ENCODE assay signal across 19 cellular contexts in genomic region chr2:175698076-175698475, GRCh38.
DNase-seq lines count a peak whose midpoint lies in the region; ATAC-seq, FAIRE-seq and TF ChIP-seq lines count a peak whose summit lies in the region.
"Had no signal": no experiment of that assay in that cellular context is flagged by ENCODE, and none has a peak within 500 bp of the region (broad histone marks: within the 10 kb centered on the region; RNA-seq: fewer than 3 reads in every experiment).

No MANE protein-coding gene starts in this region.

- TF ChIP-seq EP300 in H1 (IDR thresholded peaks at IDR 0.05; ENCODE audit: borderline replicate concordance in 1 of 2, low read depth in 2 of 2, low read length in 2 of 2) = no peak

- no peak overlapping the region for H2BK20ac ChIP-seq in H1 (ENCODE audit: low read length)

- H3K27ac Mint-ChIP-seq in activated CD4-positive, alpha-beta T cell treated with anti-CD3 and anti-CD28 coated beads for 36 hours = no peak overlapping the region
- no peak overlapping the region for H3K27ac Mint-ChIP-seq in activated T-helper 17 cell treated with anti-CD3 and anti-CD28 coated beads, Interleukin-2, amount 50 U/mL, for 72 hours
- H3K27ac Mint-ChIP-seq: CD14-positive monocyte, H9 had no signal

- no peak overlapping the region for H4K91ac ChIP-seq in H1 (replicated peaks; ENCODE audit: insufficient read length, low read length)

- POLR2A ChIA-PET in H1 (lab: Charles Lee; ENCODE audit: partially characterized antibody) = no interaction called here
- POLR2A ChIA-PET in activated CD4-positive, alpha-beta T cell treated with anti-CD3 and anti-CD28 coated beads for 36 hours (lab: Charles Lee) = no interaction called here

- H3K4ac ChIP-seq in H1 (replicated peaks; ENCODE audit: insufficient read length, low read depth, low read length) = peak overlapping the region; percentile 53

- H3K36me3 Mint-ChIP-seq in activated CD4-positive, alpha-beta T cell treated with anti-CD3 and anti-CD28 coated beads for 36 hours (ENCODE audit: low read depth) = no peaks in the 10 kb centered on the region
- no peaks in the 10 kb centered on the region for H3K36me3 Mint-ChIP-seq in activated T-helper 17 cell treated with anti-CD3 and anti-CD28 coated beads, Interleukin-2, amount 50 U/mL, for 72 hours (ENCODE audit: low read depth)
- H3K36me3 Mint-ChIP-seq: CD14-positive monocyte had no signal

- no peak overlapping the region for H3K27ac ChIP-seq in H1 (ENCODE audit: low read depth, low read length)
- H3K27ac ChIP-seq: PC-9, SK-N-MC had no signal

- no peaks in the 10 kb centered on the region for H3K4me1 ChIP-seq in H1 (replicated peaks in 1 of 4; ENCODE audit: control insufficient read depth in 3 of 4, insufficient read depth in 4 of 4, low read length in 3 of 4)
- H3K4me1 ChIP-seq: Caco-2 had no signal

- no peak overlapping the region for H2BK120ac ChIP-seq in H1 (replicated peaks; ENCODE audit: low read depth, low read length)

- H3K4me1 Mint-ChIP-seq in activated CD4-positive, alpha-beta T cell treated with anti-CD3 and anti-CD28 coated beads for 36 hours = no peaks in the 10 kb centered on the region
- H3K4me1 Mint-ChIP-seq in activated T-helper 17 cell treated with anti-CD3 and anti-CD28 coated beads, Interleukin-2, amount 50 U/mL, for 72 hours = no peaks in the 10 kb centered on the region
- H3K4me1 Mint-ChIP-seq: CD14-positive monocyte, H9 had no signal

- H4K8ac ChIP-seq in H1 (ENCODE audit: extremely low read depth, insufficient read depth, low read length) = no peak overlapping the region

- no peaks in the 10 kb centered on the region for H3K36me3 ChIP-seq in H1 (ENCODE audit: control insufficient read depth in 2 of 4, insufficient read depth in 4 of 4, low read length in 3 of 4)

- no peaks in the 10 kb centered on the region for H3K23me2 ChIP-seq in H1 (ENCODE audit: low read depth, low read length)

- H3K4me2 ChIP-seq in H1 (ENCODE audit: insufficient read depth in 1 of 2, low read depth in 2 of 2, low read length in 2 of 2) = no peak overlapping the region
- H3K4me2 ChIP-seq: PC-9 had no signal

- no peak overlapping the region for H2AK5ac ChIP-seq in H1 (ENCODE audit: low read depth, low read length)

- no peak overlapping the region for H3K23ac ChIP-seq in H1 (ENCODE audit: insufficient read length)

- H3K27me3 ChIP-seq in H1 (replicated peaks in 1 of 4; ENCODE audit: control insufficient read depth in 3 of 4, extremely low read depth in 1 of 4, insufficient read depth in 3 of 4, low read length in 3 of 4) = no peaks in the 10 kb centered on the region

- no peak overlapping the region for H3K4me3 ChIP-seq in H1 (ENCODE audit: extremely low read depth in 1 of 4, insufficient read depth in 2 of 4, low read depth in 3 of 4, low read length in 4 of 4)
- H3K4me3 ChIP-seq: PC-9, SK-N-MC had no signal

- H2AFZ ChIP-seq in H1 (ENCODE audit: low read length) = no peak overlapping the region
- H2AFZ ChIP-seq: PC-9 had no signal

- H3K79me2 ChIP-seq in H1 (ENCODE audit: control insufficient read depth in 1 of 2, insufficient read depth in 2 of 2, low read length in 2 of 2) = no peaks in the 10 kb centered on the region

- H4K5ac ChIP-seq in H1 (ENCODE audit: insufficient read length, low read depth, low read length) = no peak overlapping the region

- H4K20me1 ChIP-seq in H1 (replicated peaks in 1 of 2; ENCODE audit: control insufficient read depth in 1 of 2, insufficient read depth in 2 of 2, low read length in 2 of 2) = no peaks in the 10 kb centered on the region

- no peaks in the 10 kb centered on the region for H3K79me1 ChIP-seq in H1 (ENCODE audit: low read depth, low read length)

- H3K4me3 Mint-ChIP-seq in activated CD4-positive, alpha-beta T cell treated with anti-CD3 and anti-CD28 coated beads for 36 hours = no peak overlapping the region
- H3K4me3 Mint-ChIP-seq in activated T-helper 17 cell treated with anti-CD3 and anti-CD28 coated beads, Interleukin-2, amount 50 U/mL, for 72 hours = no peak overlapping the region
- H3K4me3 Mint-ChIP-seq: H9 had no signal

- no peak for TF ChIP-seq CTCF in H1 (IDR thresholded peaks at IDR 0.05; ENCODE audit: control extremely low read depth in 1 of 3, insufficient read depth in 1 of 3, low read depth in 1 of 3, low read length in 3 of 3)

- H2BK15ac ChIP-seq in H1 (ENCODE audit: low read length) = no peak overlapping the region

- no peak overlapping the region for H3K56ac ChIP-seq in H1 (replicated peaks; ENCODE audit: insufficient read length, low read depth, low read length)

- peaks cover 9% of the 10 kb centered on the region for H3K27me3 Mint-ChIP-seq in activated CD4-positive, alpha-beta T cell treated with anti-CD3 and anti-CD28 coated beads for 36 hours
- H3K27me3 Mint-ChIP-seq in activated T-helper 17 cell treated with anti-CD3 and anti-CD28 coated beads, Interleukin-2, amount 50 U/mL, for 72 hours = peaks cover 29% of the 10 kb centered on the region

- FAIRE-seq in H1 (lab: Jason Lieb, UNC) = no peak

- H3K9me3 Mint-ChIP-seq in activated CD4-positive, alpha-beta T cell treated with anti-CD3 and anti-CD28 coated beads for 36 hours (ENCODE audit: low read depth) = no peaks in the 10 kb centered on the region
- no peaks in the 10 kb centered on the region for H3K9me3 Mint-ChIP-seq in activated T-helper 17 cell treated with anti-CD3 and anti-CD28 coated beads, Interleukin-2, amount 50 U/mL, for 72 hours
- H3K9me3 Mint-ChIP-seq: CD14-positive monocyte, H9 had no signal

- no peak overlapping the region for H2BK5ac ChIP-seq in H1 (ENCODE audit: low read depth, low read length)

- no peak for TF ChIP-seq RAD21 in H1 (IDR thresholded peaks at IDR 0.05 in 1 of 2, conservative IDR thresholded peaks at IDR 0.05 in 1 of 2; ENCODE audit: low read depth in 2 of 2, low read length in 2 of 2)

- ATAC-seq in activated CD4-positive, alpha-beta T cell treated with anti-CD3 and anti-CD28 coated beads for 36 hours = no peak
- no peak for ATAC-seq in HG02938 (IDR thresholded peaks at IDR 0.05; ENCODE audit: unreplicated experiment)
- ATAC-seq in activated T-helper 17 cell treated with anti-CD3 and anti-CD28 coated beads, Interleukin-2, amount 50 U/mL, for 72 hours (replicated peaks) = no peak

- no peak overlapping the region for H3K14ac ChIP-seq in H1 (ENCODE audit: insufficient read length)

- in situ Hi-C loops in Caki2 (cut with HindIII; ENCODE audit: low pct_unique_long_range_greater_than_20kb, low sequenced_read_pairs) = no loop called here

- H3K9ac ChIP-seq in H1 (replicated peaks in 1 of 4; ENCODE audit: extremely low read depth in 1 of 4, low read depth in 3 of 4, low read length in 3 of 4) = no peak overlapping the region

- H3K9me3 ChIP-seq in H1 (ENCODE audit: insufficient read depth in 2 of 2, low read depth in 1 of 2, low read length in 1 of 2) = no peaks in the 10 kb centered on the region
- H3K9me3 ChIP-seq: Caco-2 had no signal

- H3K18ac ChIP-seq in H1 (ENCODE audit: extremely low read depth, low read length) = no peak overlapping the region

- no peak for TF ChIP-seq POLR2A in H1 (IDR thresholded peaks at IDR 0.05; ENCODE audit: control extremely low read depth in 1 of 2, low read depth in 2 of 2, low read length in 2 of 2)

- H2BK12ac ChIP-seq in H1 (ENCODE audit: low read depth, low read length) = no peak overlapping the region

- DNase-seq in Caki2 (ENCODE audit: low read depth) (peak; percentile 17), DMS79 treated with DMSO at 0.1 percent for 48 hours (lab: John Stamatoyannopoulos, UW) (peak; percentile 38), NCI-H2029 treated with DMSO at 0.1 percent for 48 hours (lab: John Stamatoyannopoulos, UW) (peak; percentile 9), H1 (ENCODE audit: low read depth in 1 of 2, low spot score in 2 of 2) (no peak), COLO668 (lab: John Stamatoyannopoulos, UW; ENCODE audit: unreplicated experiment) (no peak)
- DNase-seq in activated CD4-positive, alpha-beta T cell treated with anti-CD3 and anti-CD28 coated beads for 36 hours = no peak
- DNase-seq: AML-193, Caco-2, H9, NCI-H146, NCI-H345, NCI-H526, PC-9, T-helper 1 cell, T1000 had no signal

- intact Hi-C loops in activated CD4-positive, alpha-beta T cell treated with anti-CD3 and anti-CD28 coated beads for 36 hours (cut with DNase I, micrococcal nuclease) = no loop called here

- 95% methylated on average over 1 of the region's 1 CpG; no CpG with 5 or more reads in 1 of the 2 experiments for WGBS in H1 (ENCODE audit: extremely low coverage in 1 of 2, insufficient coverage in 1 of 2, insufficient read length in 1 of 2, insufficient replicate concordance in 2 of 2, low coverage in 1 of 2, low lambda C conversion rate in 2 of 2, missing lambda C conversion rate in 1 of 2), 2 experiments

- CTCF ChIA-PET in H1 (lab: Charles Lee; ENCODE audit: partially characterized antibody) = interaction anchor here (0.5 to 1.0 kb wide), 3 partner anchors 12 to 296 kb away, joined by 3 read pairs; no protein-coding TSS in a partner anchor
- CTCF ChIA-PET in activated CD4-positive, alpha-beta T cell treated with anti-CD3 and anti-CD28 coated beads for 36 hours (lab: Charles Lee) = interaction anchor here (1.3 kb wide), 1 partner anchor 9 kb away, joined by 3 read pairs; no protein-coding TSS in a partner anchor

TF ChIP-seq in H1, 55 proteins besides CTCF, POLR2A, EP300 and RAD21:
- TF ChIP-seq NRF1 (IDR thresholded peaks at IDR 0.05; ENCODE audit: low read depth, low read length) = no peak
- TF ChIP-seq GABPA (IDR thresholded peaks at IDR 0.05; ENCODE audit: borderline replicate concordance, insufficient read depth, low read length) = no peak
- no peak for TF ChIP-seq CHD2 (IDR thresholded peaks at IDR 0.05; ENCODE audit: low read length)
- TF ChIP-seq EGR1 (IDR thresholded peaks at IDR 0.05; ENCODE audit: borderline replicate concordance, low read depth, low read length) = no peak
- no peak for TF ChIP-seq FOSL1 (IDR thresholded peaks at IDR 0.05; ENCODE audit: insufficient read depth, low read depth, low read length)
- no peak for TF ChIP-seq CBX8 (IDR thresholded peaks at IDR 0.05; ENCODE audit: borderline replicate concordance, low read depth, low read length)
- no peak for TF ChIP-seq POU5F1 (IDR thresholded peaks at IDR 0.05; ENCODE audit: low read depth, low read length)
- TF ChIP-seq SP1 (IDR thresholded peaks at IDR 0.05; ENCODE audit: low read depth, low read length) = no peak

Comparison
In these comparisons a context has a peak if more than half of its experiments do, and no peak if none do; other contexts are left out.
1. DNase-seq: peak in Caki2 (single experiment), DMS79 treated with DMSO at 0.1 percent for 48 hours (single experiment) and NCI-H2029 treated with DMSO at 0.1 percent for 48 hours (single experiment); none in H1 (0 of 2), activated CD4-positive, alpha-beta T cell treated with anti-CD3 and anti-CD28 coated beads for 36 hours (single experiment) and COLO668 (single experiment).